In the genomic region with DNA sequence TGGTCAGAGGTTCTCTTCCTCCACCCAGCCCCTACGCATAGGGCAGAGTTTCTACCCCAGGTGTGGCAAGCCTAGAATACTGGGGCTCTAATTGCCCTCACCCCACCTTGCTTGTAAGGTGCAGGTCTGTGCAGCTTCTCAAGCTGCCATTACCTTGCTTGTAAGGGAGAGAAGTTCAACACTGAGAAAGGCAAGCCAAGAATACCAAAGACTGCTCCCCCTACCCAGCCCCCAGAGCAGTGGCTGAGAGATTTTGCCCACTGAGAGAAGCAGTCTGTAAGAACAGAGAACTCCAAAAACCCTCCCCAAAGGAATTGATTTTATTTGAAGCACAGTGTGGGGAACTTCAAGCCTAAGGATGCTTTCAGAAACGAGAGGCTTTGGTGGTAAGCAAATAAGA, we compare ENCODE assay signal across 1 cellular context.
TF ChIP-seq lines count a peak whose summit lies in the region.

No MANE protein-coding gene starts in this region.

TF ChIP-seq in GM23338, 12 proteins besides CTCF, POLR2A, EP300 and RAD21:
- TF ChIP-seq, protein P1, sequence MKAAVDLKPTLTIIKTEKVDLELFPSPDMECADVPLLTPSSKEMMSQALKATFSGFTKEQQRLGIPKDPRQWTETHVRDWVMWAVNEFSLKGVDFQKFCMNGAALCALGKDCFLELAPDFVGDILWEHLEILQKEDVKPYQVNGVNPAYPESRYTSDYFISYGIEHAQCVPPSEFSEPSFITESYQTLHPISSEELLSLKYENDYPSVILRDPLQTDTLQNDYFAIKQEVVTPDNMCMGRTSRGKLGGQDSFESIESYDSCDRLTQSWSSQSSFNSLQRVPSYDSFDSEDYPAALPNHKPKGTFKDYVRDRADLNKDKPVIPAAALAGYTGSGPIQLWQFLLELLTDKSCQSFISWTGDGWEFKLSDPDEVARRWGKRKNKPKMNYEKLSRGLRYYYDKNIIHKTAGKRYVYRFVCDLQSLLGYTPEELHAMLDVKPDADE (IDR thresholded peaks at IDR 0.05), result no peak
- TF ChIP-seq EZH2phosphoT487 (IDR thresholded peaks at IDR 0.05; ENCODE audit: unreplicated experiment) (no peak), ZNF331 (CRISPR knock-in tag; IDR thresholded peaks at IDR 0.05; ENCODE audit: low read depth) (no peak), POLR2AphosphoS5 (IDR thresholded peaks at IDR 0.05; ENCODE audit: low read depth) (no peak), JUNB (IDR thresholded peaks at IDR 0.05; ENCODE audit: unreplicated experiment) (no peak), NANOG (IDR thresholded peaks at IDR 0.05; ENCODE audit: borderline replicate concordance) (no peak), CREB1 (CRISPR knock-in tag; IDR thresholded peaks at IDR 0.05; ENCODE audit: low read depth) (no peak)
- TF ChIP-seq, protein P2, sequence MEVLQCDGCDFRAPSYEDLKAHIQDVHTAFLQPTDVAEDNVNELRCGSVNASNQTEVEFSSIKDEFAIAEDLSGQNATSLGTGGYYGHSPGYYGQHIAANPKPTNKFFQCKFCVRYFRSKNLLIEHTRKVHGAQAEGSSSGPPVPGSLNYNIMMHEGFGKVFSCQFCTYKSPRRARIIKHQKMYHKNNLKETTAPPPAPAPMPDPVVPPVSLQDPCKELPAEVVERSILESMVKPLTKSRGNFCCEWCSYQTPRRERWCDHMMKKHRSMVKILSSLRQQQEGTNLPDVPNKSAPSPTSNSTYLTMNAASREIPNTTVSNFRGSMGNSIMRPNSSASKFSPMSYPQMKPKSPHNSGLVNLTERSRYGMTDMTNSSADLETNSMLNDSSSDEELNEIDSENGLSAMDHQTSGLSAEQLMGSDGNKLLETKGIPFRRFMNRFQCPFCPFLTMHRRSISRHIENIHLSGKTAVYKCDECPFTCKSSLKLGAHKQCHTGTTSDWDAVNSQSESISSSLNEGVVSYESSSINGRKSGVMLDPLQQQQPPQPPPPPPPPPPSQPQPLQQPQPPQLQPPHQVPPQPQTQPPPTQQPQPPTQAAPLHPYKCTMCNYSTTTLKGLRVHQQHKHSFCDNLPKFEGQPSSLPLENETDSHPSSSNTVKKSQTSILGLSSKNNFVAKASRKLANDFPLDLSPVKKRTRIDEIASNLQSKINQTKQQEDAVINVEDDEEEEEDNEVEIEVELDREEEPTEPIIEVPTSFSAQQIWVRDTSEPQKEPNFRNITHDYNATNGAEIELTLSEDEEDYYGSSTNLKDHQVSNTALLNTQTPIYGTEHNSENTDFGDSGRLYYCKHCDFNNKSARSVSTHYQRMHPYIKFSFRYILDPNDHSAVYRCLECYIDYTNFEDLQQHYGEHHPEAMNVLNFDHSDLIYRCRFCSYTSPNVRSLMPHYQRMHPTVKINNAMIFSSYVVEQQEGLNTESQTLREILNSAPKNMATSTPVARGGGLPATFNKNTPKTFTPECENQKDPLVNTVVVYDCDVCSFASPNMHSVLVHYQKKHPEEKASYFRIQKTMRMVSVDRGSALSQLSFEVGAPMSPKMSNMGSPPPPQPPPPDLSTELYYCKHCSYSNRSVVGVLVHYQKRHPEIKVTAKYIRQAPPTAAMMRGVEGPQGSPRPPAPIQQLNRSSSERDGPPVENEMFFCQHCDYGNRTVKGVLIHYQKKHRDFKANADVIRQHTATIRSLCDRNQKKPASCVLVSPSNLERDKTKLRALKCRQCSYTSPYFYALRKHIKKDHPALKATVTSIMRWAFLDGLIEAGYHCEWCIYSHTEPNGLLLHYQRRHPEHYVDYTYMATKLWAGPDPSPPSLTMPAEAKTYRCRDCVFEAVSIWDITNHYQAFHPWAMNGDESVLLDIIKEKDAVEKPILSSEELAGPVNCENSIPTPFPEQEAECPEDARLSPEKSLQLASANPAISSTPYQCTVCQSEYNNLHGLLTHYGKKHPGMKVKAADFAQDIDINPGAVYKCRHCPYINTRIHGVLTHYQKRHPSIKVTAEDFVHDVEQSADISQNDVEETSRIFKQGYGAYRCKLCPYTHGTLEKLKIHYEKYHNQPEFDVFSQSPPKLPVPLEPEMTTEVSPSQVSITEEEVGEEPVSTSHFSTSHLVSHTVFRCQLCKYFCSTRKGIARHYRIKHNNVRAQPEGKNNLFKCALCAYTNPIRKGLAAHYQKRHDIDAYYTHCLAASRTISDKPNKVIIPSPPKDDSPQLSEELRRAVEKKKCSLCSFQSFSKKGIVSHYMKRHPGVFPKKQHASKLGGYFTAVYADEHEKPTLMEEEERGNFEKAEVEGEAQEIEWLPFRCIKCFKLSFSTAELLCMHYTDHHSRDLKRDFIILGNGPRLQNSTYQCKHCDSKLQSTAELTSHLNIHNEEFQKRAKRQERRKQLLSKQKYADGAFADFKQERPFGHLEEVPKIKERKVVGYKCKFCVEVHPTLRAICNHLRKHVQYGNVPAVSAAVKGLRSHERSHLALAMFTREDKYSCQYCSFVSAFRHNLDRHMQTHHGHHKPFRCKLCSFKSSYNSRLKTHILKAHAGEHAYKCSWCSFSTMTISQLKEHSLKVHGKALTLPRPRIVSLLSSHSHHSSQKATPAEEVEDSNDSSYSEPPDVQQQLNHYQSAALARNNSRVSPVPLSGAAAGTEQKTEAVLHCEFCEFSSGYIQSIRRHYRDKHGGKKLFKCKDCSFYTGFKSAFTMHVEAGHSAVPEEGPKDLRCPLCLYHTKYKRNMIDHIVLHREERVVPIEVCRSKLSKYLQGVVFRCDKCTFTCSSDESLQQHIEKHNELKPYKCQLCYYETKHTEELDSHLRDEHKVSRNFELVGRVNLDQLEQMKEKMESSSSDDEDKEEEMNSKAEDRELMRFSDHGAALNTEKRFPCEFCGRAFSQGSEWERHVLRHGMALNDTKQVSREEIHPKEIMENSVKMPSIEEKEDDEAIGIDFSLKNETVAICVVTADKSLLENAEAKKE (CRISPR knock-in tag; IDR thresholded peaks at IDR 0.05), result no peak
